Comparison of ENCODE assay signal across 16 cellular contexts in the genomic region with DNA sequence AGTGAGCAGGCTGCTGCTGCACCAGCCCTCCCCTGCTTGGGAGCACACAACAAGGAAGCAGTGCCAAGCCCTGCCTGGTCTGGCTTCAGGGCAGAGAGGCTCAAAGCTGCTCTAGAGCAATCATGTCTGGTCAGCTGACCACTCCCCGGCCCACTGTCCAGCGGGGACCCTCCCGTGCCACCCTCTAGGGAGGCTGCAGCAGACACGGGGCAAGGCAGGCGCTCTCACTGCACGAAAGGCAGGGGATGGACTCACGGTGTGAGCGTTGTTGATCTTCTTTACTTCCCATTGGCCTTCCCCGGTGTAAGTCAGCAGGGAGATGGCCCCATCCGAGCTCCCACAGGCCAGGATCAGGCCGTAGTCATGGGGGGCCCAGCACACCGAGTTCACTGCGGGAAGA. TPM values are rescaled to one million over a fixed set of nuclear protein-coding genes. Genes with fewer than 3 reads are reported as not detected.
"Had no signal": no experiment of that assay in that cellular context is flagged by ENCODE, and none has a peak within 500 bp of the region (broad histone marks: within the 10 kb centered on the region; RNA-seq: fewer than 3 reads in every experiment).

No MANE protein-coding gene starts in this region.

- H3K9me3 ChIP-seq: adrenal gland, lower lobe of right lung, neutrophil, thoracic aorta had no signal

- H3K27me3 Mint-ChIP-seq: naive B cell had no signal

- H3K4me1 ChIP-seq: adrenal gland had no signal

- H3K9me3 Mint-ChIP-seq: naive B cell had no signal

- H3K27ac ChIP-seq: adrenal gland, cardiac muscle cell, lower lobe of right lung, SK-N-MC, skin epidermis, thoracic aorta had no signal

- H3K4me1 Mint-ChIP-seq: naive B cell had no signal

- H3K4me3 Mint-ChIP-seq: naive B cell had no signal

- DNase-seq: activated CD4-positive, alpha-beta T cell treated with anti-CD3 and anti-CD28 coated beads, Interleukin-2, amount 50 U/mL, for 4 hours; activated CD4-positive, CD25-positive, alpha-beta regulatory T cell treated with anti-CD3 and anti-CD28 coated beads, Interleukin-2, amount 50 U/mL, for 72 hours; adrenal gland; left cardiac atrium; lower lobe of right lung; naive B cell; retina; stimulated activated CD4-positive, alpha-beta T cell treated with anti-CD3 and anti-CD28 coated beads, Interleukin-4, amount 100 ng/mL, for 4 hours; stimulated activated CD8-positive, alpha-beta memory T cell treated with anti-CD3 and anti-CD28 coated beads, Interleukin-4, amount 100 ng/mL, for 48 hours; T1000 had no signal

- H3K4me3 ChIP-seq: adrenal gland, cardiac muscle cell, lower lobe of right lung, SK-N-MC, skin epidermis, thoracic aorta had no signal

RNA-seq across cellular contexts. Expression of a gene that starts 19.0 kb away (rescaled TPM):
- total RNA-seq: urinary bladder had no signal
